ENCODE assay signal across 2 cellular contexts in the genomic region with DNA sequence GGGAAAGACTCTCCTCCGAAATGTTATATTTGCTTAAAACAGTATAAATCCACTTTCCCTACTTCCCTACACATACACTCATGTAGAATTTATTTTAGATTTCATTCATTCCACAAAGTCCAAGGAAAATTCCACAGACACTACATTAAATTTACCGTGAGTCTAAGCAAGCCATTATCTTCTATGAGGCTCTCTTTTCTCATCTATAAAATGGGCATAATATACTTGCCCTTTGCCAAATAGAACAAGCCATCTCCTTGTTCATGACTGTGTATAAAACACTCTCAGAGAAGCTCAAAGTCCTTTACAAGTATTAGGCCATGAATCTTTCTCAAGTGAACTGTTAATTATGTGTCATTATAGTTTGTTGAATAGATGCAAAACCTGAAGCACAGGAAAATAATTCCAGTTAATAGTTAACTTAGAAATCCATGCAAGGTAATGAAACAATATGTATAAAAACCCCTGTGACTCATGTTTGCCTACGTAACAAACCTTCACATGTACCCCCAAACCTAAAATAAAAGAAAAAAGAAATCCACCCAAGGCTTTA.
TF ChIP-seq lines count a peak whose summit lies in the region.

No MANE protein-coding gene starts in this region.

TF ChIP-seq in HepG2, 621 proteins besides CTCF, POLR2A, EP300 and RAD21:
- TF ChIP-seq KDM2A (CRISPR knock-in tag; IDR thresholded peaks at IDR 0.05; ENCODE audit: borderline replicate concordance, low read depth) (no peak), ZNF629 (CRISPR knock-in tag; conservative IDR thresholded peaks at IDR 0.05) (0 out of 2 replicates have a peak, but pooled peaks have one; percentile 10)

TF ChIP-seq in GM12878, 131 proteins besides CTCF, POLR2A, EP300 and RAD21:
- TF ChIP-seq ATF7 (IDR thresholded peaks at IDR 0.05; ENCODE audit: low read depth) (0 out of 2 replicates have a peak, but pooled peaks have one; percentile 18), ZNF217 (IDR thresholded peaks at IDR 0.05) (peak; percentile 64; the same call in 1 of the 2 replicates), POU2F2 (IDR thresholded peaks at IDR 0.05; ENCODE audit: borderline replicate concordance, low read depth, low read length) (no peak)
